Comparison of ENCODE assay signal across 8 cellular contexts in the genomic region with DNA sequence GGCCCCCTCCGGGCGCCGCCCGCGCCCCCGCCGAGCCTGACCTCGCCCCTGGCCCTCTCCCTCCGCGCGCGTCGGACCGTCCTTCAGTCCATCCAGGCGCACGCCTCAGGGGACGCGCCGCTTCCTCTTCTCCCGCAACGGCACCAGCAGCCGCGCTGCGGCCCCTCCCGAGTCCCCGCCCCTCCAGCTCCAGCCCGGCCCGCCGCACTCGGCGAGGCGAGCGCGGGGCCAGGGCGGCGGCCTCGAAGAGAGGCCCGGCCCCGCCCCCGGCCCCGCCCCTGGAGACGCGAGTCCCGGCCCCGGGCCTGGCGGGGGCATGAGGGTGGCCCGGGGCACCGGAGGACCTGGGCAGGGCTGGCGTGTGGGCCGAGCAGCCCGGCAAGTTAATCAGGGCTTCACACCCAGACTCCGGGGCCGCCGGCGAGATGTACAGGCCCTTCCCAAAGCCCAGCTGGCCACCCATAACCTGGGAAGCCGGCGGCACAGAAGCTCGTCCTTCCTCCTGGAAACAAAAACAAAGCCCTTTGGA. TPM values are rescaled to one million over a fixed set of nuclear protein-coding genes. Genes with fewer than 3 reads are reported as not detected.
A peak's percentile ranks its signal among the peaks of the same experiment; 100 is the strongest.
DNase-seq lines count a peak whose midpoint lies in the region; ATAC-seq and TF ChIP-seq lines count a peak whose summit lies in the region.

A gene (minus strand): TSS at position 157 of the 529 bp plus-strand sequence. CDS start 1,407 bp downstream, outside the sequence.

- no peak within 1 kb of the TSS for H3K27ac ChIP-seq in neutrophil

- H3K27me3 Mint-ChIP-seq in type B pancreatic cell, result peaks cover 5% of the 10 kb centered on the region

- TF ChIP-seq CTCF in GM06990 (IDR thresholded peaks at IDR 0.05; ENCODE audit: insufficient read depth, low read length, poor library complexity, severe bottlenecking), result no peak
- TF ChIP-seq CTCF in neutrophil (IDR thresholded peaks at IDR 0.05), result no peak
- no peak for TF ChIP-seq CTCF in type B pancreatic cell (conservative IDR thresholded peaks at IDR 0.05)

- H3K27me3 ChIP-seq in GM06990 (replicated peaks; ENCODE audit: control insufficient read depth, insufficient read depth, low read length) (peaks cover 3% of the 10 kb centered on the region), neutrophil (peaks cover 99% of the 10 kb centered on the region)

- H3K9me3 Mint-ChIP-seq in type B pancreatic cell, result no peaks in the 10 kb centered on the region

- H3K36me3 Mint-ChIP-seq in type B pancreatic cell, result peaks cover 15% of the 10 kb centered on the region

- H3K4me1 Mint-ChIP-seq in type B pancreatic cell (ENCODE audit: unreplicated experiment), result peaks cover 46% of the 10 kb centered on the region

- no peaks in the 10 kb centered on the region for H3K9me3 ChIP-seq in neutrophil

- ATAC-seq in HG03432 (IDR thresholded peaks at IDR 0.05; ENCODE audit: unreplicated experiment) (peak; percentile 82), GM19455 (IDR thresholded peaks at IDR 0.05; ENCODE audit: unreplicated experiment) (no peak)

- H3K27ac Mint-ChIP-seq in type B pancreatic cell, result peak within 1 kb of the TSS; percentile 41

- H3K36me3 ChIP-seq in GM06990 (ENCODE audit: control insufficient read depth, insufficient read depth, low read length) (no peaks in the 10 kb centered on the region), neutrophil (no peaks in the 10 kb centered on the region)

- peaks cover 10 to 13% of the 10 kb centered on the region in 2 experiments for H3K4me1 ChIP-seq in neutrophil (ENCODE audit: control insufficient read depth in 1 of 2, insufficient read depth in 1 of 2, low read depth in 1 of 2, low read length in 1 of 2)

- peak within 1 kb of the TSS; percentile 60 for H3K4me3 ChIP-seq in GM06990 (replicated peaks; ENCODE audit: low read depth, low read length)
- peak within 1 kb of the TSS; percentile 14 for H3K4me3 ChIP-seq in neutrophil (ENCODE audit: low read depth in 1 of 2, low read length in 1 of 2)

- H3K4me3 Mint-ChIP-seq in type B pancreatic cell, result peak within 1 kb of the TSS; percentile 97

- DNase-seq in GM06990 (ENCODE audit: extremely low read depth, insufficient read length), result peak; percentile 70
- DNase-seq in activated T-helper 1 cell treated with anti-CD3 and anti-CD28 coated beads, Interleukin-2, amount 50 U/mL, for 16 hours (ENCODE audit: low read depth in 1 of 2, low spot score in 1 of 2), result peak; percentile 9 to 33
- DNase-seq in foreskin melanocyte, result peak; percentile 74
- peak; percentile 81 for DNase-seq in type B pancreatic cell (ENCODE audit: extremely low spot score, unreplicated experiment)

TF ChIP-seq in PFSK-1, 5 proteins besides CTCF, POLR2A, EP300 and RAD21:
- TF ChIP-seq SIN3A (IDR thresholded peaks at IDR 0.05; ENCODE audit: borderline replicate concordance, insufficient read depth, low read length) (no peak), FOXP2 (optimal IDR thresholded peaks at IDR 0.05; ENCODE audit: borderline replicate concordance, extremely low read depth, extremely low read length, insufficient read depth) (peak; percentile 71)
TF ChIP-seq in PFSK-1: peak in this region for 1.

RNA-seq across cellular contexts. Expression of the gene that starts here (rescaled TPM):
- polyA plus RNA-seq in PFSK-1 (2012; ENCODE audit: insufficient read length, low read depth), result 52.6 TPM
- 42.9 and 48.4 TPM in 2 replicates for total RNA-seq in type B pancreatic cell (ENCODE audit: low replicate concordance)

Comparison
In these comparisons a context has a peak if more than half of its experiments do, and no peak if none do; other contexts are left out.
1. DNase-seq: peak in every context shown above with its lines; median percentile 81 in type B pancreatic cell; 74 in foreskin melanocyte; 70 in GM06990; 21 in activated T-helper 1 cell treated with anti-CD3 and anti-CD28 coated beads, Interleukin-2, amount 50 U/mL, for 16 hours.